In the genomic region with DNA sequence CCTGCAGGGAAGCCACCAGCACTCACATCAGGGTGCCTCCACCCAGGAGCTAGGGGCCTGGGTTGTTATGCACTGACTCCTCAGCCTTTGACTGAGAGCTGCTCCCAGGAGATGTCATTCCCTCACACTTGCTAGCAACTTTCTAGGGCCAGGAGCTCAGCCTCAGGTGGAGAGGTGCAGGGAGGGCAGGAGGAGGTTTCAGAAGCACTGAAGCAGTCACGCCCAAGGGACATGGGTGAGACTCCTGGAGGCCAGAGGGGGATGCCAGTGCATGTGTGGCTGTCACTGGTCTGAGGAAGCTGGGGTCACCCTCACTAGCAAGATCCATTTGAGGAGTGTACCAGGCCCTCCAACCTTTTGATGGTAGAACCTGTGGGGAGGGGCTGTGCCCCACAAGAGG, we compare ENCODE assay signal across 18 cellular contexts.
DNase-seq lines count a peak whose midpoint lies in the region; ATAC-seq lines count a peak whose summit lies in the region.
"Had no signal": no experiment of that assay in that cellular context is flagged by ENCODE, and none has a peak within 500 bp of the region (broad histone marks: within the 10 kb centered on the region; RNA-seq: fewer than 3 reads in every experiment).

No MANE protein-coding gene starts in this region.

- H3K9me3 ChIP-seq in right cardiac atrium (ENCODE audit: control insufficient read depth, low read length): no peaks in the 10 kb centered on the region
- H3K9me3 ChIP-seq: HAP-1, MG63 had no signal

- 100% methylated on average over 1 of the region's 1 CpG for WGBS in right cardiac atrium

- DNase-seq in activated CD8-positive, alpha-beta memory T cell treated with anti-CD3 and anti-CD28 coated beads, Interleukin-2, amount 10 ng/mL, durations not matched to agents 7 days and 5 days: no peak
- no peak for DNase-seq in activated CD8-positive, alpha-beta memory T cell treated with anti-CD3 and anti-CD28 coated beads for 24 hours
- DNase-seq in right cardiac atrium (no peak), left ventricle myocardium superior (no peak), immature natural killer cell (no peak), NCI-H774 (lab: John Stamatoyannopoulos, UW) (no peak), NCI-H187 treated with DMSO at 0.1 percent for 48 hours (lab: John Stamatoyannopoulos, UW) (no peak)
- DNase-seq: CD4-positive, CD25-positive, alpha-beta regulatory T cell; KBM-7; MG63; NCI-H2029 treated with DMSO at 0.1 percent for 48 hours; NCI-H446 treated with DMSO at 0.1 percent for 48 hours; NCI-H526 treated with DMSO at 0.1 percent for 48 hours; RPMI8226; SHP77 had no signal

- CTCF ChIA-PET in activated CD8-positive, alpha-beta memory T cell treated with anti-CD3 and anti-CD28 coated beads, Interleukin-2, amount 10 ng/mL, durations not matched to agents 7 days and 5 days (lab: Charles Lee): interaction anchor here (0.7 to 1.5 kb wide), 3 partner anchors 267 to 328 kb away, joined by 3 read pairs; no protein-coding TSS in a partner anchor

- H3K36me3 Mint-ChIP-seq in activated CD8-positive, alpha-beta memory T cell treated with anti-CD3 and anti-CD28 coated beads, Interleukin-2, amount 10 ng/mL, durations not matched to agents 7 days and 5 days: peaks cover 50% of the 10 kb centered on the region
- H3K36me3 Mint-ChIP-seq in immature natural killer cell: peaks cover 26 to 38% (median 27%) of the 10 kb centered on the region in 3 donors

- no peak overlapping the region for H3K4me3 ChIP-seq in right cardiac atrium (ENCODE audit: low read length)
- H3K4me3 ChIP-seq: BLaER1, GM23338, HAP-1, MG63 had no signal

- ATAC-seq in activated CD8-positive, alpha-beta memory T cell treated with anti-CD3 and anti-CD28 coated beads, Interleukin-2, amount 10 ng/mL, durations not matched to agents 7 days and 5 days: no peak
- ATAC-seq in right cardiac atrium: no peak
- no peak for ATAC-seq in left ventricle myocardium superior
- ATAC-seq: GM23338 had no signal

- H3K4me1 Mint-ChIP-seq in activated CD8-positive, alpha-beta memory T cell treated with anti-CD3 and anti-CD28 coated beads, Interleukin-2, amount 10 ng/mL, durations not matched to agents 7 days and 5 days: peaks cover 64% of the 10 kb centered on the region
- peaks cover 60 to 67% of the 10 kb centered on the region in 2 donors for H3K4me1 Mint-ChIP-seq in immature natural killer cell
- H3K4me1 Mint-ChIP-seq: GM23338 had no signal

- no peaks in the 10 kb centered on the region for H3K4me1 ChIP-seq in right cardiac atrium (ENCODE audit: control insufficient read depth, insufficient read depth, low read length)
- H3K4me1 ChIP-seq: HAP-1 had no signal

- peak overlapping the region; percentile 20 for H3K27ac ChIP-seq in right cardiac atrium (ENCODE audit: low read length)
- H3K27ac ChIP-seq: BLaER1 had no signal

- H3K4me3 Mint-ChIP-seq in activated CD8-positive, alpha-beta memory T cell treated with anti-CD3 and anti-CD28 coated beads, Interleukin-2, amount 10 ng/mL, durations not matched to agents 7 days and 5 days: no peak overlapping the region
- peak overlapping the region in 3 of 5 donors; percentile 17 to 77 (median 70) for H3K4me3 Mint-ChIP-seq in immature natural killer cell
- H3K4me3 Mint-ChIP-seq: CD4-positive, CD25-positive, alpha-beta regulatory T cell; GM23338 had no signal

- H3K27me3 ChIP-seq in right cardiac atrium (ENCODE audit: control insufficient read depth, insufficient read depth): no peaks in the 10 kb centered on the region
- H3K27me3 ChIP-seq: BLaER1, MG63 had no signal

- H3K9me3 Mint-ChIP-seq in activated CD8-positive, alpha-beta memory T cell treated with anti-CD3 and anti-CD28 coated beads, Interleukin-2, amount 10 ng/mL, durations not matched to agents 7 days and 5 days (ENCODE audit: low read depth): peaks cover 6% of the 10 kb centered on the region
- H3K9me3 Mint-ChIP-seq in immature natural killer cell: peaks cover 0 to 2% (median 0%) of the 10 kb centered on the region in 6 donors
- H3K9me3 Mint-ChIP-seq: GM23338 had no signal

- peak overlapping the region; percentile 78 for H3K27ac Mint-ChIP-seq in activated CD8-positive, alpha-beta memory T cell treated with anti-CD3 and anti-CD28 coated beads, Interleukin-2, amount 10 ng/mL, durations not matched to agents 7 days and 5 days
- peak overlapping the region in 1 of 6 donors; percentile 80 for H3K27ac Mint-ChIP-seq in immature natural killer cell
- H3K27ac Mint-ChIP-seq: GM23338 had no signal

- intact Hi-C loops in right cardiac atrium (cut with DNase I): no loop called here
- intact Hi-C loops in left ventricle myocardium superior (cut with micrococcal nuclease): no loop called here

- no peaks in the 10 kb centered on the region for H3K27me3 Mint-ChIP-seq in activated CD8-positive, alpha-beta memory T cell treated with anti-CD3 and anti-CD28 coated beads, Interleukin-2, amount 10 ng/mL, durations not matched to agents 7 days and 5 days
- peaks cover 7 to 13% (median 13%) of the 10 kb centered on the region in 3 donors for H3K27me3 Mint-ChIP-seq in immature natural killer cell (ENCODE audit: low read depth in 3 of 3)
- H3K27me3 Mint-ChIP-seq: CD4-positive, CD25-positive, alpha-beta regulatory T cell had no signal
